ENCODE assay signal across 15 cellular contexts in genomic region chr2:241538838-241539615, GRCh38. TPM values are rescaled to one million over a fixed set of nuclear protein-coding genes. Genes with fewer than 3 reads are reported as not detected.
A peak's percentile ranks its signal among the peaks of the same experiment; 100 is the strongest.
DNase-seq lines count a peak whose midpoint lies in the region; ATAC-seq and TF ChIP-seq lines count a peak whose summit lies in the region.
"Had no signal": no experiment of that assay in that cellular context is flagged by ENCODE, and none has a peak within 500 bp of the region (broad histone marks: within the 10 kb centered on the region; RNA-seq: fewer than 3 reads in every experiment).

No MANE protein-coding gene starts in this region.

- DNase-seq in GM20000 (ENCODE audit: low spot score) = peak; percentile 18
- peak; percentile 38 for DNase-seq in left kidney (ENCODE audit: low read depth, low spot score)
- no peak for DNase-seq in stimulated activated effector memory CD8-positive, alpha-beta T cell treated with anti-CD3 and anti-CD28 coated beads, Interleukin-12 subunit alpha, Interleukin-12 subunit beta, amount 100 ng/mL, for 72 hours (ENCODE audit: low spot score in 2 of 2)
- DNase-seq in A172 (ENCODE audit: low spot score) = no peak
- no peak for DNase-seq in NCI-H1105 (lab: John Stamatoyannopoulos, UW)
- DNase-seq in NCI-H2227 (lab: John Stamatoyannopoulos, UW; ENCODE audit: unreplicated experiment) = no peak
- DNase-seq: DMS 273 treated with DMSO at 0.1 percent for 48 hours, GDM1, HCEC 1CT, KG1, NCI-H1694, NCI-H2227 treated with DMSO at 0.1 percent for 48 hours, NCI-H524 had no signal

- no peaks in the 10 kb centered on the region for H3K36me3 ChIP-seq in BLaER1 treated with 17β-estradiol and CSF1 and Interleukin-3, amounts not matched to agents 10 nM and 100 nM

- ATAC-seq in stimulated activated effector memory CD8-positive, alpha-beta T cell treated with anti-CD3 and anti-CD28 coated beads, Interleukin-12 subunit alpha, Interleukin-12 subunit beta, amount 100 ng/mL, for 72 hours = no peak
- ATAC-seq: Panc1 had no signal

- H3K4me2 ChIP-seq in BLaER1 treated with 17β-estradiol and CSF1 and Interleukin-3, amounts not matched to agents 10 nM and 100 nM = peak overlapping the region in 7 of 11 experiments; percentile 94 to 99 (median 98); a peak in 7 of 22 replicates

- no peaks in the 10 kb centered on the region for H3K9me3 ChIP-seq in BLaER1 treated with 17β-estradiol and CSF1 and Interleukin-3, amounts not matched to agents 10 nM and 100 nM (replicated peaks in 1 of 11)

- H4K20me1 ChIP-seq in BLaER1 treated with 17β-estradiol and CSF1 and Interleukin-3, amounts not matched to agents 10 nM and 100 nM = 0 out of 22 replicates have a peak, but pooled peaks cover 0 to 3% (median 0%) of the 10 kb centered on the region in 11 experiments

- no peaks in the 10 kb centered on the region for H3K36me3 Mint-ChIP-seq in stimulated activated effector memory CD8-positive, alpha-beta T cell treated with anti-CD3 and anti-CD28 coated beads, Interleukin-12 subunit alpha, Interleukin-12 subunit beta, amount 100 ng/mL, for 72 hours

- peaks cover 4 to 45% (median 28%) of the 10 kb centered on the region in 10 experiments; a peak in 18 of 20 replicates for H3K4me1 ChIP-seq in BLaER1 treated with 17β-estradiol and CSF1 and Interleukin-3, amounts not matched to agents 10 nM and 100 nM

- H3K9ac ChIP-seq in BLaER1 treated with 17β-estradiol and CSF1 and Interleukin-3, amounts not matched to agents 10 nM and 100 nM = 0 out of 22 replicates have a peak overlapping the region, but pooled peaks of 1 of the 11 experiments have one; percentile 18

- H3K27ac ChIP-seq in BLaER1 treated with 17β-estradiol and CSF1 and Interleukin-3, amounts not matched to agents 10 nM and 100 nM = no peak overlapping the region

- peaks cover 0 to 10% (median 0%) of the 10 kb centered on the region in 11 experiments; a peak in 1 of 22 replicates for H3K27me3 ChIP-seq in BLaER1 treated with 17β-estradiol and CSF1 and Interleukin-3, amounts not matched to agents 10 nM and 100 nM

- H3K4me1 Mint-ChIP-seq in stimulated activated effector memory CD8-positive, alpha-beta T cell treated with anti-CD3 and anti-CD28 coated beads, Interleukin-12 subunit alpha, Interleukin-12 subunit beta, amount 100 ng/mL, for 72 hours = peaks cover 5% of the 10 kb centered on the region

- no peaks in the 10 kb centered on the region for H3K9me3 Mint-ChIP-seq in stimulated activated effector memory CD8-positive, alpha-beta T cell treated with anti-CD3 and anti-CD28 coated beads, Interleukin-12 subunit alpha, Interleukin-12 subunit beta, amount 100 ng/mL, for 72 hours

- peak overlapping the region; percentile 5 for H3K27ac Mint-ChIP-seq in stimulated activated effector memory CD8-positive, alpha-beta T cell treated with anti-CD3 and anti-CD28 coated beads, Interleukin-12 subunit alpha, Interleukin-12 subunit beta, amount 100 ng/mL, for 72 hours

- no peak overlapping the region for H3K4me3 Mint-ChIP-seq in stimulated activated effector memory CD8-positive, alpha-beta T cell treated with anti-CD3 and anti-CD28 coated beads, Interleukin-12 subunit alpha, Interleukin-12 subunit beta, amount 100 ng/mL, for 72 hours

- no peak for TF ChIP-seq CTCF in GM20000 (IDR thresholded peaks at IDR 0.05; ENCODE audit: extremely low read depth, missing control alignments)

- no peak overlapping the region for H3K4me3 ChIP-seq in BLaER1 treated with 17β-estradiol and CSF1 and Interleukin-3, amounts not matched to agents 10 nM and 100 nM

RNA-seq across cellular contexts. Expression of gene BOK, which starts 19.5 kb away (rescaled TPM):
- total RNA-seq in A172 (2014; rRNA removed; shearing (Covaris generic)) = 0.07 and 0.60 TPM in 2 replicates

RNA-seq across cellular contexts. Expression of gene STK25, which starts 30.6 kb away (rescaled TPM):
- 201 and 202 TPM in 2 replicates for total RNA-seq in A172 (2014; rRNA removed; shearing (Covaris generic))

Comparison
In these comparisons a context has a peak if more than half of its experiments do, and no peak if none do; other contexts are left out.
1. DNase-seq: peak in GM20000 (single experiment) and left kidney (single experiment); none in stimulated activated effector memory CD8-positive, alpha-beta T cell treated with anti-CD3 and anti-CD28 coated beads, Interleukin-12 subunit alpha, Interleukin-12 subunit beta, amount 100 ng/mL, for 72 hours (0 of 2), A172 (single experiment), NCI-H1105 (single experiment) and NCI-H2227 (single experiment).